ENCODE assay signal across 1 cellular context in genomic region chr3:9308298-9308990, GRCh38.
TF ChIP-seq lines count a peak whose summit lies in the region.

No MANE protein-coding gene starts in this region.

TF ChIP-seq in H1, 55 proteins besides CTCF, POLR2A, EP300 and RAD21:
- TF ChIP-seq EZH2 (IDR thresholded peaks at IDR 0.05; ENCODE audit: low read depth, low read length, severe bottlenecking) (no peak), KDM5A (IDR thresholded peaks at IDR 0.05; ENCODE audit: low read length) (no peak), ASH2L (IDR thresholded peaks at IDR 0.05; ENCODE audit: low read length) (no peak), KDM1A (IDR thresholded peaks at IDR 0.05; ENCODE audit: borderline replicate concordance, low read length) (no peak)
